ENCODE assay signal across 8 cellular contexts in the genomic region with DNA sequence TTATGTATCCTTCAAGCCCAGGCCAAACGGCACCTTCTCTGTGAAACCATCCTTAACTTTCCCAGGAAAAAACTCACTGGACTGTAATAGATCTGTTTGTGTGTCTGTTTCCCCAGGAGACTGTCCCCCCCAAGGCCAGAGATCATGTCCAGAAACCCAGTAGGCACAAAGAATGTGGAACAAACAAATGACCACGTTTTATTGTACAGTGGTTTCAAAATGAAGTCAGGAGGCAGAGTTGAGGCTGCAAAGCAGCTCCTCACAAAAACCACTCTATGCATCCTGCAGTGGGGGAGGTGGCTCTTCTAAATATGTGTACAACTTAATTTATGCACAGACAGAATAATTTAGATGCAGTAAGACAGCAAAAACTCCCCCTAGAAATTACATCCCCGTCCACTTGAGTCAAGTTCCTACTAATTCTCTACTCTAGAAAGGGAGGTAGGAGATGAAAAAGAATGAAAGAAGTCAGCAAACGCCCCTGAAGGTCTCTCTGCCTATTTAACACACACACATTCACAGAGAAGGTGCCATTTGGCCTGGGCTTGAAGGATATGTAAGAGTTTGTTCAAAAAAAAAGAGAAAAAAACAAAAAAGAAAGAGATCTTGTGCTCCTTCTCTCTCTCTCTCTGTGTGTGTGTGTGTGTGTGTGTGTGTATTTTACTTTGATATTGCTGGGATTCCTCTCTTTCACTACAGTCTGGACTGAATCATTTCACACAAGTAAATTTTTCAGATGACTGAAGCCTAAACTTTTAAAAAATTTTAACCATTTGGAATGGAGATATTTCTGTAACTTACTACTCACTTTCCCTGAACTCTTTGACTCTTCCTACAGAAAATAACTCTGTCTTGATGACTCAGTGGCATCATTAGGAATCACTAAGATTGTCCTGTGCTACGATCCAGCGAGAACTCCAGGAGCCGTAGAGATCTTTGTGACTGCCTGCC. TPM values are rescaled to one million over a fixed set of nuclear protein-coding genes. Genes with fewer than 3 reads are reported as not detected.
DNase-seq lines count a peak whose midpoint lies in the region; ATAC-seq, FAIRE-seq and TF ChIP-seq lines count a peak whose summit lies in the region.

No MANE protein-coding gene starts in this region.

- H3K4me2 ChIP-seq in H9 (ENCODE audit: insufficient read depth, insufficient read length, low read length) = no peak overlapping the region

- TF ChIP-seq CTCF in H9 (conservative IDR thresholded peaks at IDR 0.05) = no peak

- no peak overlapping the region for H3K18ac ChIP-seq in H9 (ENCODE audit: insufficient read length, low read depth, low read length)

- no peaks in the 10 kb centered on the region for H3K9me3 Mint-ChIP-seq in H9

- H3T11ph ChIP-seq in H9 (ENCODE audit: low read length) = no peak overlapping the region

- H3K36me3 ChIP-seq in muscle layer of duodenum (ENCODE audit: control insufficient read depth in 1 of 2, insufficient read depth in 2 of 2, low read length in 2 of 2) = no peaks in the 10 kb centered on the region

- no peak overlapping the region for H2BK12ac ChIP-seq in H9 (ENCODE audit: insufficient read length, low read depth, low read length)

- H3K23me2 ChIP-seq in H9 (ENCODE audit: insufficient read length, low read depth, low read length, poor library complexity, severe bottlenecking) = no peaks in the 10 kb centered on the region

- H2BK120ac ChIP-seq in H9 (ENCODE audit: low read depth, low read length, poor library complexity, severe bottlenecking) = no peak overlapping the region

- H4K20me1 ChIP-seq in H9 (ENCODE audit: control insufficient read depth, insufficient read depth, insufficient read length) = no peaks in the 10 kb centered on the region

- WGBS in H9 (ENCODE audit: extremely low coverage, insufficient read length, low lambda C conversion rate) = no CpG with 5 or more reads among the region's 7 CpGs

- no peaks in the 10 kb centered on the region for H3K27me3 Mint-ChIP-seq in T-helper 17 cell
- H3K27me3 Mint-ChIP-seq in H9 (ENCODE audit: low read depth) = no peaks in the 10 kb centered on the region

- no peaks in the 10 kb centered on the region for H3K27me3 ChIP-seq in muscle layer of duodenum (ENCODE audit: low read depth, low read length)
- no peaks in the 10 kb centered on the region for H3K27me3 ChIP-seq in H9 (ENCODE audit: insufficient read depth, low read length)

- H3K27ac ChIP-seq in muscle layer of duodenum (ENCODE audit: low read length) = peak overlapping the region; percentile 3
- H3K27ac ChIP-seq in H9 (ENCODE audit: insufficient read length, low read depth, low read length) = no peak overlapping the region

- DNase-seq in GM12891 (ENCODE audit: insufficient read length, low spot score) (no peak), T-helper 17 cell (no peak), H9 (no peak), GOT3 (lab: John Stamatoyannopoulos, UW) (no peak), dermis blood vessel endothelial cell (no peak), RPMI8226 (no peak)

- no peak overlapping the region for H2BK5ac ChIP-seq in H9 (ENCODE audit: insufficient read length, low read length)

- H2AK5ac ChIP-seq in H9 (ENCODE audit: insufficient read length, low read length) = no peak overlapping the region

- TF ChIP-seq POLR2A in GM12891 (IDR thresholded peaks at IDR 0.05; ENCODE audit: low read depth, low read length) = no peak

- no peak overlapping the region for H3K56ac ChIP-seq in H9 (ENCODE audit: insufficient read length, low read depth, low read length)

- H3K9ac ChIP-seq in H9 (ENCODE audit: extremely low read depth, insufficient read length, low read length) = no peak overlapping the region

- no peak overlapping the region for H3K4me3 ChIP-seq in muscle layer of duodenum (ENCODE audit: low read depth in 1 of 2, low read length in 2 of 2)

- H3K14ac ChIP-seq in H9 (ENCODE audit: insufficient read depth, low read length) = no peak overlapping the region

- peak; percentile 82 for FAIRE-seq in GM12891 (lab: Jason Lieb, UNC)

- H2BK15ac ChIP-seq in H9 (ENCODE audit: low read depth, low read length) = no peak overlapping the region

- no peak overlapping the region for H4K5ac ChIP-seq in H9 (ENCODE audit: insufficient read length, low read depth, low read length)

- H3K36me3 Mint-ChIP-seq in T-helper 17 cell (ENCODE audit: low read depth) = peaks cover 7% of the 10 kb centered on the region
- no peaks in the 10 kb centered on the region for H3K36me3 Mint-ChIP-seq in H9 (ENCODE audit: insufficient read depth in 1 of 3, low read depth in 3 of 3)

- H2AFZ ChIP-seq in H9 (ENCODE audit: low read length) = no peak overlapping the region

- H3K9me3 ChIP-seq in T-helper 17 cell (ENCODE audit: control insufficient read depth, low read length, poor library complexity, severe bottlenecking) (no peaks in the 10 kb centered on the region), muscle layer of duodenum (ENCODE audit: control insufficient read depth in 1 of 2, low read length in 2 of 2) (no peaks in the 10 kb centered on the region), H9 (ENCODE audit: control insufficient read depth, low read depth, low read length) (no peaks in the 10 kb centered on the region)

- H3K4me3 Mint-ChIP-seq in T-helper 17 cell (peak overlapping the region; percentile 85), H9 (no peak overlapping the region)

- peaks cover 67% of the 10 kb centered on the region for H3K4me1 Mint-ChIP-seq in T-helper 17 cell
- peaks cover 15 to 16% of the 10 kb centered on the region in 2 experiments for H3K4me1 Mint-ChIP-seq in H9

- H3K23ac ChIP-seq in H9 (ENCODE audit: insufficient read length, low read depth, low read length) = no peak overlapping the region

- ATAC-seq in GM21576 (IDR thresholded peaks at IDR 0.05; ENCODE audit: unreplicated experiment) (peak; percentile 61), T-helper 17 cell (peak; percentile 63)

- H3K27ac Mint-ChIP-seq in T-helper 17 cell = peak overlapping the region; percentile 93
- H3K27ac Mint-ChIP-seq in H9 = no peak overlapping the region

- H4K8ac ChIP-seq in H9 (replicated peaks; ENCODE audit: insufficient read length, low read depth, low read length) = no peak overlapping the region

- no peaks in the 10 kb centered on the region for H3K79me2 ChIP-seq in H9 (ENCODE audit: insufficient read depth, low read length)

- no peak overlapping the region for H2BK20ac ChIP-seq in H9 (ENCODE audit: low read depth, low read length, poor library complexity, severe bottlenecking)

- H3K4me1 ChIP-seq in muscle layer of duodenum (ENCODE audit: control insufficient read depth in 1 of 2, insufficient read depth in 2 of 2, low read length in 2 of 2) (peaks cover 0 to 40% of the 10 kb centered on the region in 2 donors), H9 (ENCODE audit: insufficient read depth, low read length) (peaks cover 2% of the 10 kb centered on the region; the same call in 1 of the 2 replicates)

- no peak overlapping the region for H3K4ac ChIP-seq in H9 (ENCODE audit: low read depth, low read length)

- no peak overlapping the region for H4K91ac ChIP-seq in H9 (ENCODE audit: insufficient read length, low read depth, low read length)

- no peaks in the 10 kb centered on the region for H3K79me1 ChIP-seq in H9 (ENCODE audit: insufficient read depth, low read depth, low read length, poor library complexity, severe bottlenecking)

TF ChIP-seq in GM12891, 5 proteins besides CTCF, POLR2A, EP300 and RAD21:
- no peak for TF ChIP-seq PAX5 (IDR thresholded peaks at IDR 0.05; ENCODE audit: insufficient read depth, low read length, severe bottlenecking)
- peak; percentile 48; the same call in 1 of the 2 replicates for TF ChIP-seq POU2F2 (IDR thresholded peaks at IDR 0.05; ENCODE audit: low read depth, low read length)
- TF ChIP-seq TAF1 (IDR thresholded peaks at IDR 0.05; ENCODE audit: low read depth, low read length) = no peak
- no peak for TF ChIP-seq SPI1 (IDR thresholded peaks at IDR 0.05; ENCODE audit: low read depth, low read length)

RNA-seq across cellular contexts. Expression of a gene that starts 19.5 kb away (rescaled TPM):
- polyA plus RNA-seq in GM12891 (2012; ENCODE audit: low read depth, missing spikeins) = 25.4 TPM
- total RNA-seq in T-helper 17 cell (100 to 1,000 TPM; 134 to 136 TPM), H9 (2021) (1.2 and 1.3 TPM in 2 replicates), dermis blood vessel endothelial cell (0.88 and 1.4 TPM in 2 replicates)

Comparison
In these comparisons a context has a peak if more than half of its experiments do, and no peak if none do; other contexts are left out.
1. RNA of a gene that starts 19.5 kb away (total RNA-seq): 134 to 136 TPM in T-helper 17 cell; 0.88 to 1.4 TPM in dermis blood vessel endothelial cell and 1.2 to 1.3 TPM in H9; every median in the first group is over 10 times any median in the second.